ENCODE assay signal across 6 cellular contexts in the genomic region with DNA sequence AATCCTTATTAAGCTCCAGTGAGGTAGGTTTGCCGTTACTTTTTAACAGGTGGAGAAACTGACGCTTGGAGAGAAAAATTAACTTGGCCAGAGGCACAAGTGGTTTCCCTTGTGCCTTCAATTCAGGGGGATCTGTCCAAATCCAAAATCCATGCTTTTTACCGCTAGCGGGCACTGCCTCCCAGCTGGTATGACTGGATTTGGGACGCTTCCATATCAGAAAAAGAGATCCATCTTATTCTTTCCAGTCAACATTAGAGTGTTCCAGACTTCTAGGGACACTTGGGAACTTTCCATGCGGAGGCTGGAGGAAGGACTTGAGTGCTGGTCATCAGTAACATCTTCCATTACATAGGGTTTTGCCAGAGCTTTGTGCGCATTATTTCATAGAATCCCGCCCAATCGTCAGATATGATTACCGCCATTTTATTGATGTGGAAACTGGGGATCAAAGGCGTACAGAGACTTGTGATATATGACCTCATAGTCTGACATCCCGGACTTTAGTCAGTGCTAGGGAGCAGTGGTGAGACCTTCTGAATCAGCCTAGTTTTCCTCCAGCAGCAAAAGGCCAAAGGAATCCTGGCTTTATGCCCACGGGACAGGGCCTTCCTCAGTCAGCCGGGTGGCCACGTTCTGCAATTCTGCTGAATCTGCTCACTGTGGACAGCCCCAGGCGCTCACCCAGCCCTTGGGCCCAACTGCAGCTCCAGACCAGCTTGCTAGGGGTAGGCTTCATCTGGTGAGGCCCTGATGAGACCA.
A peak's percentile ranks its signal among the peaks of the same experiment; 100 is the strongest.
DNase-seq lines count a peak whose midpoint lies in the region; TF ChIP-seq lines count a peak whose summit lies in the region.

No MANE protein-coding gene starts in this region.

- H3F3A ChIP-seq in DOHH2 (ENCODE audit: control insufficient read depth, insufficient read depth), result peaks cover 10% of the 10 kb centered on the region; the same call in 1 of the 2 replicates

- H3K79me2 ChIP-seq in DOHH2 (ENCODE audit: control insufficient read depth, low read length), result no peaks in the 10 kb centered on the region

- peaks cover 31% of the 10 kb centered on the region for H3K27me3 ChIP-seq in DOHH2 (ENCODE audit: control insufficient read depth, low read length)

- no peaks in the 10 kb centered on the region for H4K20me1 ChIP-seq in DOHH2 (ENCODE audit: control insufficient read depth, insufficient read depth, low read depth, low read length)

- H3K9me3 ChIP-seq in DOHH2 (ENCODE audit: control insufficient read depth, insufficient read depth, low read length), result no peaks in the 10 kb centered on the region

- peaks cover 54% of the 10 kb centered on the region for H3K4me1 ChIP-seq in DOHH2 (ENCODE audit: control insufficient read depth, low read length)

- H3K9me2 ChIP-seq in DOHH2 (replicated peaks; ENCODE audit: control insufficient read depth, low read length), result no peaks in the 10 kb centered on the region

- no peak overlapping the region for H3K27ac ChIP-seq in DOHH2 (ENCODE audit: low read depth, low read length)

- peak; percentile 40 to 43 for DNase-seq in activated T-cell treated with anti-CD3 and anti-CD28 coated beads, Interleukin-2, amount 50 U/mL, for 48 hours
- DNase-seq in medulla oblongata (ENCODE audit: extremely low spot score) (peak; percentile 58), NCI-H2107 (lab: John Stamatoyannopoulos, UW) (no peak), SKM-1 treated with dmso at 0.1 percent for 144 hours (lab: John Stamatoyannopoulos, UW; ENCODE audit: unreplicated experiment) (no peak), NCI-H1048 (lab: John Stamatoyannopoulos, UW) (no peak)

- no peak overlapping the region; the same call in 1 of the 2 replicates for H3K4me2 ChIP-seq in DOHH2 (ENCODE audit: low read length)

- no peak for TF ChIP-seq CTCF in DOHH2 (IDR thresholded peaks at IDR 0.05; ENCODE audit: low read depth, low read length, poor library complexity, severe bottlenecking)

- H3K4me3 ChIP-seq in DOHH2 (ENCODE audit: low read length), result peak overlapping the region; percentile 70; the same call in 1 of the 2 replicates

- no peaks in the 10 kb centered on the region for H3K36me3 ChIP-seq in DOHH2 (ENCODE audit: control insufficient read depth, low read length)

Comparison
In these comparisons a context has a peak if more than half of its experiments do, and no peak if none do; other contexts are left out.
1. DNase-seq: peak in activated T-cell treated with anti-CD3 and anti-CD28 coated beads, Interleukin-2, amount 50 U/mL, for 48 hours (2 of 2) and medulla oblongata (single experiment); none in NCI-H2107 (single experiment), SKM-1 treated with dmso at 0.1 percent for 144 hours (single experiment) and NCI-H1048 (single experiment).